26 cellular contexts compared by ENCODE assay signal in genomic region chr16:25434061-25434460, GRCh38.
"Had no signal": no experiment of that assay in that cellular context is flagged by ENCODE, and none has a peak within 500 bp of the region (broad histone marks: within the 10 kb centered on the region; RNA-seq: fewer than 3 reads in every experiment).

No MANE protein-coding gene starts in this region.

- H3K27ac ChIP-seq: neural progenitor cell, ovary, parathyroid adenoma, psoas muscle, right lobe of liver, sigmoid colon, stomach, thoracic aorta, thyroid gland, tibial nerve, upper lobe of right lung, uterus had no signal

- H3K4me1 ChIP-seq: neural progenitor cell, parathyroid adenoma, psoas muscle, right lobe of liver, sigmoid colon, stomach, thyroid gland, tibial nerve, upper lobe of right lung, uterus had no signal

- H3K9me3 ChIP-seq: ovary, psoas muscle, right lobe of liver, sigmoid colon, stomach, thoracic aorta, thyroid gland, upper lobe of right lung, uterus had no signal

- H3K9ac ChIP-seq: neural progenitor cell, parathyroid adenoma had no signal

- H3K36me3 ChIP-seq: neural progenitor cell, ovary, right lobe of liver, sigmoid colon, stomach, thoracic aorta, thyroid gland, tibial nerve, upper lobe of right lung, uterus had no signal

- H3K27me3 ChIP-seq: neural progenitor cell, ovary, right lobe of liver, sigmoid colon, stomach, thyroid gland, tibial nerve, upper lobe of right lung, uterus had no signal

- FAIRE-seq: small intestine had no signal

- H3K79me2 ChIP-seq: parathyroid adenoma had no signal

- DNase-seq: naive thymus-derived CD8-positive, alpha-beta T cell; nephron progenitor cell; occipital lobe; ovary; posterior cingulate gyrus; psoas muscle; right cardiac atrium; right lobe of liver; sigmoid colon; small intestine; stimulated activated CD4-positive, alpha-beta T cell treated with anti-CD3 and anti-CD28 coated beads, Interleukin-15, amount 100 ng/mL, for 24 hours; stimulated activated CD4-positive, alpha-beta T cell treated with anti-CD3 and anti-CD28 coated beads, Interleukin-2, amount 100 ng/mL, for 24 hours; stimulated activated CD4-positive, alpha-beta T cell treated with anti-CD3 and anti-CD28 coated beads, Interleukin-2, amount 100 ng/mL, for 48 hours; stimulated activated CD4-positive, alpha-beta T cell treated with anti-CD3 and anti-CD28 coated beads, Interleukin-4, amount 100 ng/mL, for 24 hours; stimulated activated naive B cell treated with anti-CD40 and anti-IgM and Interleukin-4, amounts not matched to agents 10 μg/mL and 1 μg/mL and 100 μg/mL, for 72 hours; stimulated activated naive CD4-positive, alpha-beta T cell treated with Interleukin-2 at 50 U/mL for 16 hours; stomach; thyroid gland; upper lobe of right lung; uterus had no signal

- H2AFZ ChIP-seq: neural progenitor cell, parathyroid adenoma had no signal

- H3K4me2 ChIP-seq: neural progenitor cell had no signal

- H3K4me3 ChIP-seq: neural progenitor cell, ovary, psoas muscle, right lobe of liver, sigmoid colon, stomach, thoracic aorta, thyroid gland, tibial nerve, upper lobe of right lung, uterus had no signal

- ATAC-seq: naive thymus-derived CD8-positive, alpha-beta T cell; natural killer cell treated with Interleukin-12 subunit alpha and Interleukin-12 subunit beta and Interleukin-15 and Interleukin-18, amount 100 ng/mL, for 72 hours; psoas muscle; right cardiac atrium; right lobe of liver; stimulated activated effector memory CD8-positive, alpha-beta T cell treated with anti-CD3 and anti-CD28 coated beads, Interleukin-12 subunit alpha, Interleukin-12 subunit beta, amount 100 ng/mL, for 72 hours; stimulated activated naive B cell treated with anti-CD40 and anti-IgM and Interleukin-4, amounts not matched to agents 10 μg/mL and 1 μg/mL and 100 μg/mL, for 72 hours; upper lobe of right lung had no signal
